In the genomic region with DNA sequence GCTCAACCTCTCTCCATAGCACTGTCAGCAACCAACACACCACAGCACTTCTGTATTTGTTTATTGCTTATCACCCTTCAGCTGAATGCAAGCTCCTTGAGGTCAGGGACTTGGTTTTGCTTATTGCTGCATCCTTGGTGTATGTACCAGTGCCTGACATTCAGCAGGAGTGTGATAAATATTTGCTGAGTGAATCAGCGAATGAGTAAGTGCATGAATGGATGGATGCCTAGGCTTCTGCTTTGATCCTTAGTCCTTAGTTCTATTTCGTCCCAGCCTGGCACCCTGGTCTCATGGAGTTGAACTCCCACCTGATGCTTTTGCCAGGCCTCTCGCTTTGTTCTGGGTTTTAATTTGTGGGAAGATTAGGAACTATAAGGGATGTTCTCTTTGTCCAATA, we compare ENCODE assay signal across 17 cellular contexts.
"Had no signal": no experiment of that assay in that cellular context is flagged by ENCODE, and none has a peak within 500 bp of the region (broad histone marks: within the 10 kb centered on the region; RNA-seq: fewer than 3 reads in every experiment).

No MANE protein-coding gene starts in this region.

- DNase-seq: activated CD4-positive, alpha-beta memory T cell treated with anti-CD3 and anti-CD28 coated beads for 36 hours; activated gamma-delta T cell; activated naive CD8-positive, alpha-beta T cell treated with anti-CD3 and anti-CD28 coated beads, Interleukin-2, amount 10 ng/mL, durations not matched to agents 7 days and 5 days; activated T-cell treated with anti-CD3 and anti-CD28 coated beads, Interleukin-2, amount 50 U/mL, for 48 hours; aorta; hypothalamus; mammary epithelial cell; mucosa of descending colon; natural killer cell; nucleus accumbens; right lobe of liver; stimulated activated CD4-positive, alpha-beta T cell treated with anti-CD3 and anti-CD28 coated beads, Interleukin-2, amount 100 ng/mL, for 24 hours; stimulated activated naive CD8-positive, alpha-beta T cell treated with anti-CD3 and anti-CD28 coated beads, Interleukin-15, Interleukin-2, amounts not matched to agents 100 U/mL and 50 U/mL, for 24 hours; T-helper 9 cell; upper lobe of left lung had no signal

- H3K9me3 ChIP-seq: mucosa of descending colon, prostate gland, right lobe of liver, upper lobe of left lung had no signal

- H3K4me1 Mint-ChIP-seq: activated naive CD8-positive, alpha-beta T cell treated with anti-CD3 and anti-CD28 coated beads, Interleukin-2, amount 10 ng/mL, durations not matched to agents 7 days and 5 days; natural killer cell had no signal

- H3K36me3 ChIP-seq: cardiac muscle cell, prostate gland, right lobe of liver, upper lobe of left lung had no signal

- H3K4me3 Mint-ChIP-seq: activated CD4-positive, alpha-beta memory T cell treated with anti-CD3 and anti-CD28 coated beads for 36 hours; activated naive CD8-positive, alpha-beta T cell treated with anti-CD3 and anti-CD28 coated beads, Interleukin-2, amount 10 ng/mL, durations not matched to agents 7 days and 5 days; natural killer cell had no signal

- H3K27ac ChIP-seq: cardiac muscle cell, prostate gland, right lobe of liver, upper lobe of left lung had no signal

- ATAC-seq: mucosa of descending colon; natural killer cell; right lobe of liver; stimulated activated naive CD8-positive, alpha-beta T cell treated with anti-CD3 and anti-CD28 coated beads, Interleukin-15, Interleukin-2, amounts not matched to agents 100 U/mL and 50 U/mL, for 24 hours had no signal

- H3K4me1 ChIP-seq: right lobe of liver had no signal

- H3K27ac Mint-ChIP-seq: activated CD4-positive, alpha-beta memory T cell treated with anti-CD3 and anti-CD28 coated beads for 36 hours; activated naive CD8-positive, alpha-beta T cell treated with anti-CD3 and anti-CD28 coated beads, Interleukin-2, amount 10 ng/mL, durations not matched to agents 7 days and 5 days; natural killer cell had no signal

- H3K4me3 ChIP-seq: cardiac muscle cell, mucosa of descending colon, prostate gland, right lobe of liver, upper lobe of left lung had no signal

- H3K27me3 ChIP-seq: cardiac muscle cell, right lobe of liver, upper lobe of left lung had no signal

- H3K9me3 Mint-ChIP-seq: activated naive CD8-positive, alpha-beta T cell treated with anti-CD3 and anti-CD28 coated beads, Interleukin-2, amount 10 ng/mL, durations not matched to agents 7 days and 5 days; natural killer cell had no signal

- H3K36me3 Mint-ChIP-seq: activated CD4-positive, alpha-beta memory T cell treated with anti-CD3 and anti-CD28 coated beads for 36 hours; activated naive CD8-positive, alpha-beta T cell treated with anti-CD3 and anti-CD28 coated beads, Interleukin-2, amount 10 ng/mL, durations not matched to agents 7 days and 5 days; natural killer cell had no signal
